Comparison of ENCODE assay signal across 9 cellular contexts in the genomic region with DNA sequence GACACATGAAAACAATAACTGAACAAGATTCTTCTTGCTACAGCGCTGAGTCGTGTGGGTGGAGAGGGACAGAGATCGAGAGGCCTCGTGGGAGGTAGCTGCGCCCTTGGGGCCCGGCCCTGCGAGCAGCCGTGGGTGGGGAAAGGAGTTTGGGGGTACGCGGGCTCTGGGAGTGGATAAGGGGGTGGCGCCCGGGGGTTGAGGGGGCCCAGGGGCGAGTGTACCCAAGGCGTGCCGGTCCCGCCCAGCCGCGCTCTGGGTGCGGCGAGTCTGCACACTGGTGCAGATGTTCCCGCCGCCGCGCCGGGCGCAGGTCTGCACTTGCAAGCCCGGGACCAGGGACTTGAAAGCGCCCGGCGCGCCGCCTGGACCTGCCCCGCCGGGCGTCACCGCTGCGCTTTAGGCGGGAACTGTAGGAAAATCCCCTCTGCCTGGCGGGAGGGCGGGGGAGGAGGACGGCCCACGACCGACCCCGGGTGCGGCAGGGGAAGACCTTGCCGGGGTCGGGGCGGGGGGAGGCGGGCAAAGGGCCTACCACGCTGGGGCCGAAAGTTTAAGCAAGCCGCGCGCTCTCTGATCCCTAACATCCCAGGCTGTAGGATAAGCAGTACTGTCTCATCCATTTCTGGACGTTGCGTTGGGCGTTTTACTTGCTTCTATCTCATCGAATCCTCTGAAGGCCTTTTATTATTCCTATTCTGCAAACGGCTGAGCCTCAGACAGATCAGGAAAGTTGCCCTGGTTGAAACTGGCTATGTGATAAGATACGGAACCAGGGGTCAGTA. TPM values are rescaled to one million over a fixed set of nuclear protein-coding genes. Genes with fewer than 3 reads are reported as not detected.
DNase-seq lines count a peak whose midpoint lies in the region; ATAC-seq, FAIRE-seq and TF ChIP-seq lines count a peak whose summit lies in the region.
"Had no signal": no experiment of that assay in that cellular context is flagged by ENCODE, and none has a peak within 500 bp of the region (broad histone marks: within the 10 kb centered on the region; RNA-seq: fewer than 3 reads in every experiment).

No MANE protein-coding gene starts in this region.

- TF ChIP-seq POLR2A in HepG2 (IDR thresholded peaks at IDR 0.05; ENCODE audit: insufficient read depth in 1 of 2, low read depth in 2 of 2, low read length in 2 of 2) = peak; percentile 57 to 63; a peak in 3 of 4 replicates

- TF ChIP-seq EP300 in HepG2 (IDR thresholded peaks at IDR 0.05; ENCODE audit: low read depth in 2 of 2, low read length in 2 of 2) (0 out of 4 replicates have a peak, but pooled peaks of 1 of the 2 experiments have one; percentile 5), HepG2 (CRISPR knock-in tag; IDR thresholded peaks at IDR 0.05; ENCODE audit: borderline replicate concordance) (no peak)

- CTCF ChIA-PET in HepG2 (lab: Yijun Ruan, JAX; ENCODE audit: low intra/inter-chr PET ratio, low total read pairs) = no interaction called here

- no peaks in the 10 kb centered on the region for H3K79me2 ChIP-seq in OCI-LY3 (ENCODE audit: low read length)
- no peaks in the 10 kb centered on the region for H3K79me2 ChIP-seq in HepG2 (ENCODE audit: insufficient read depth, low read length)

- H3K27ac ChIP-seq in OCI-LY3 (ENCODE audit: low read length) (no peak overlapping the region), HepG2 (ENCODE audit: extremely low read length, insufficient read depth, low read length) (peak overlapping the region; percentile 34)
- H3K27ac ChIP-seq: SJSA1 had no signal

- POLR2A ChIA-PET in HepG2 (lab: Yijun Ruan, JAX) = interaction anchor here (1.1 to 1.8 kb wide), 2 partner anchors 24 to 25 kb away, joined by 5 read pairs; no protein-coding TSS in a partner anchor

- DNase-seq in GM13977 (ENCODE audit: low spot score) (peak; percentile 64), HepG2 (ENCODE audit: low spot score) (peak; percentile 71), NCI-H1048 (lab: John Stamatoyannopoulos, UW) (no peak), dedifferentiated amniotic fluid mesenchymal stem cell (ENCODE audit: extremely low spot score) (no peak)
- peak; percentile 30 for DNase-seq in central memory CD4-positive, alpha-beta T cell
- peak; percentile 42 to 46 for DNase-seq in stimulated activated naive CD8-positive, alpha-beta T cell treated with anti-CD3 and anti-CD28 coated beads, Interleukin-15, amount 100 ng/mL, for 72 hours

- H3K27me3 ChIP-seq in OCI-LY3 (ENCODE audit: low read depth, low read length) (peaks cover 50% of the 10 kb centered on the region), HepG2 (ENCODE audit: control insufficient read depth in 1 of 2, insufficient read depth in 2 of 2, low read length in 2 of 2) (no peaks in the 10 kb centered on the region)
- H3K27me3 ChIP-seq: SJSA1 had no signal

- TF ChIP-seq RAD21 in HepG2 (CRISPR knock-in tag; IDR thresholded peaks at IDR 0.05) = 0 out of 2 replicates have a peak, but pooled peaks have one; percentile 7

- WGBS in HepG2 (ENCODE audit: low lambda C conversion rate) = 3% methylated on average over 16 of the region's 60 CpGs

- no peak for FAIRE-seq in HepG2 (lab: Jason Lieb, UNC)

- H3K27me3 Mint-ChIP-seq in stimulated activated naive CD8-positive, alpha-beta T cell treated with anti-CD3 and anti-CD28 coated beads, Interleukin-15, amount 100 ng/mL, for 72 hours = peaks cover 81% of the 10 kb centered on the region

- H2AFZ ChIP-seq in OCI-LY3 (ENCODE audit: low read depth, low read length) = peak overlapping the region; percentile 1; the same call in 1 of the 2 replicates
- H2AFZ ChIP-seq in HepG2 (ENCODE audit: low read length) = no peak overlapping the region

- H3K4me3 Mint-ChIP-seq in stimulated activated naive CD8-positive, alpha-beta T cell treated with anti-CD3 and anti-CD28 coated beads, Interleukin-15, amount 100 ng/mL, for 72 hours = peak overlapping the region; percentile 84 to 85

- H3K9ac ChIP-seq in OCI-LY3 (ENCODE audit: low read length) (peak overlapping the region; percentile 35; the same call in 1 of the 2 replicates), HepG2 (ENCODE audit: insufficient read depth, low read depth, low read length) (peak overlapping the region; percentile 47)

- H3K4me1 ChIP-seq in OCI-LY3 (ENCODE audit: low read length) = peaks cover 10% of the 10 kb centered on the region
- peaks cover 53% of the 10 kb centered on the region for H3K4me1 ChIP-seq in HepG2 (ENCODE audit: insufficient read depth, low read length)

- H3K27ac Mint-ChIP-seq in stimulated activated naive CD8-positive, alpha-beta T cell treated with anti-CD3 and anti-CD28 coated beads, Interleukin-15, amount 100 ng/mL, for 72 hours = peak overlapping the region in 1 of 2 donors; percentile 94

- H3K9me3 ChIP-seq in OCI-LY3 (ENCODE audit: insufficient read depth, low read length) = no peaks in the 10 kb centered on the region
- no peaks in the 10 kb centered on the region for H3K9me3 ChIP-seq in HepG2 (ENCODE audit: low read length)
- H3K9me3 ChIP-seq: SJSA1 had no signal

- peak overlapping the region; percentile 85 for H3K4me2 ChIP-seq in OCI-LY3 (ENCODE audit: low read length)
- H3K4me2 ChIP-seq in HepG2 (ENCODE audit: low read depth, low read length) = peak overlapping the region; percentile 93

- in situ Hi-C loops in GM13977 (cut with MboI; ENCODE audit: low pct_unique_long_range_greater_than_20kb, low sequenced_read_pairs, unreplicated experiment) = no loop called here
- in situ Hi-C loops in HepG2 (cut with HindIII; ENCODE audit: extremely low pct_ligation_motif_present, low pct_unique_long_range_greater_than_20kb) = loop anchor here (5.0 kb wide), 1 partner anchor 81 kb away; no protein-coding TSS in a partner anchor

- BruUV-seq in HepG2 (replicated peaks; lab: Mats Ljungman, UMichigan) = no TSS peak

- H3K9me3 Mint-ChIP-seq in stimulated activated naive CD8-positive, alpha-beta T cell treated with anti-CD3 and anti-CD28 coated beads, Interleukin-15, amount 100 ng/mL, for 72 hours = no peaks in the 10 kb centered on the region

- ATAC-seq in HepG2 (peak; percentile 75), GM21529 (IDR thresholded peaks at IDR 0.05; ENCODE audit: unreplicated experiment) (no peak)
- peak; percentile 35 for ATAC-seq in stimulated activated naive CD8-positive, alpha-beta T cell treated with anti-CD3 and anti-CD28 coated beads, Interleukin-15, amount 100 ng/mL, for 72 hours

- intact Hi-C loops in HepG2 (cut with micrococcal nuclease; ENCODE audit: unreplicated experiment) = loop anchor here (5.0 kb wide), 1 partner anchor 81 kb away; no protein-coding TSS in a partner anchor

- H4K20me1 ChIP-seq in OCI-LY3 (ENCODE audit: insufficient read depth, low read length) (no peaks in the 10 kb centered on the region), HepG2 (ENCODE audit: insufficient read depth, low read length) (0 out of 2 replicates have a peak, but pooled peaks cover 4% of the 10 kb centered on the region)

- peaks cover 39% of the 10 kb centered on the region for H3K4me1 Mint-ChIP-seq in stimulated activated naive CD8-positive, alpha-beta T cell treated with anti-CD3 and anti-CD28 coated beads, Interleukin-15, amount 100 ng/mL, for 72 hours

- H3K4me3 ChIP-seq in OCI-LY3 (ENCODE audit: low read length) (peak overlapping the region; percentile 80), HepG2 (replicated peaks in 1 of 3; ENCODE audit: insufficient read depth in 1 of 3, low read depth in 2 of 3, low read length in 3 of 3) (peak overlapping the region; percentile 52 to 75 (median 59))

- TF ChIP-seq CTCF in GM13977 (IDR thresholded peaks at IDR 0.05; ENCODE audit: extremely low read depth, insufficient read depth, missing control alignments) (no peak), OCI-LY3 (IDR thresholded peaks at IDR 0.05; ENCODE audit: low read depth, low read length) (no peak), HepG2 (CRISPR knock-in tag; IDR thresholded peaks at IDR 0.05) (0 out of 2 replicates have a peak, but pooled peaks have one; percentile 12)

- H3K36me3 ChIP-seq in OCI-LY3 (replicated peaks; ENCODE audit: low read depth, low read length) = no peaks in the 10 kb centered on the region
- H3K36me3 ChIP-seq in HepG2 (replicated peaks in 1 of 2; ENCODE audit: control insufficient read depth in 1 of 2, insufficient read depth in 2 of 2, low read length in 2 of 2) = no peaks in the 10 kb centered on the region

RNA-seq across cellular contexts. Expression of a gene that starts 1.4 kb away (rescaled TPM):
- 10.2 and 13.8 TPM in 2 replicates for total RNA-seq in HepG2 (2016; rRNA removed; fragmentation: Illumina TruSeq; extraction: Trizol)
- 1.6 and 2.8 TPM in 2 replicates for total RNA-seq in HepG2 (2016; cell fraction: cytosol; rRNA removed; fragmentation: Illumina TruSeq; extraction: Trizol; ENCODE audit: low read depth)
- total RNA-seq in HepG2 (2016; cell fraction: insoluble cytoplasmic fraction; rRNA removed; fragmentation: Illumina TruSeq; extraction: Trizol) = 8.1 and 13.9 TPM in 2 replicates
- total RNA-seq in HepG2 (2016; cell fraction: membrane; rRNA removed; fragmentation: Illumina TruSeq; extraction: Trizol) = 6.5 and 7.3 TPM in 2 replicates
- total RNA-seq in HepG2 (2016; cell fraction: nucleus; rRNA removed; fragmentation: Illumina TruSeq; extraction: Trizol) = 10.2 and 12.6 TPM in 2 replicates
- 8.9 and 9.8 TPM in 2 replicates for polyA plus RNA-seq in HepG2 (2011; rRNA removed)
- 8.5 and 10.8 TPM in 2 replicates for polyA plus RNA-seq in HepG2 (2011; cell fraction: cytosol; rRNA removed)
- polyA plus RNA-seq in HepG2 (2011; cell fraction: nucleus; rRNA removed) = 5.2 and 6.3 TPM in 2 replicates
- 5.6 and 7.9 TPM in 2 replicates for polyA plus RNA-seq in HepG2 (2012)
- 1.5 TPM in 2 replicates for polyA plus RNA-seq in HepG2 (2016; cell fraction: cytosol; fragmentation: Illumina TruSeq; extraction: Trizol; ENCODE audit: low read depth)
- polyA plus RNA-seq in HepG2 (2016; cell fraction: insoluble cytoplasmic fraction; fragmentation: Illumina TruSeq; extraction: Trizol; ENCODE audit: low read depth) = 9.5 and 11.0 TPM in 2 replicates
- polyA plus RNA-seq in HepG2 (2016; cell fraction: membrane; fragmentation: Illumina TruSeq; extraction: Trizol; ENCODE audit: low read depth) = 4.1 and 5.6 TPM in 2 replicates
- polyA plus RNA-seq in HepG2 (2016; cell fraction: nucleus; fragmentation: Illumina TruSeq; extraction: Trizol; ENCODE audit: insufficient read depth, low read depth) = 20.4 and 21.5 TPM in 2 replicates
- polyA minus RNA-seq in HepG2 (2011; rRNA and poly(A)+ RNA removed; ENCODE audit: low replicate concordance) = 1.5 and 13.8 TPM in 2 replicates
- 5.3 and 6.3 TPM in 2 replicates for polyA minus RNA-seq in HepG2 (2011; cell fraction: cytosol; rRNA and poly(A)+ RNA removed)
- polyA minus RNA-seq in HepG2 (2011; cell fraction: nucleus; rRNA and poly(A)+ RNA removed) = 1.8 and 2.7 TPM in 2 replicates

RNA-seq across cellular contexts. Expression of a gene that starts 9.8 kb away (rescaled TPM):
- total RNA-seq in HepG2 (2016; rRNA removed; fragmentation: Illumina TruSeq; extraction: Trizol) = not detected in 2 replicates
- total RNA-seq in HepG2 (2016; cell fraction: cytosol; rRNA removed; fragmentation: Illumina TruSeq; extraction: Trizol; ENCODE audit: low read depth) = not detected in 2 replicates
- 0.19 TPM in 1 of 2 replicates, not detected in the other for total RNA-seq in HepG2 (2016; cell fraction: insoluble cytoplasmic fraction; rRNA removed; fragmentation: Illumina TruSeq; extraction: Trizol)
- not detected in 2 replicates for total RNA-seq in HepG2 (2016; cell fraction: membrane; rRNA removed; fragmentation: Illumina TruSeq; extraction: Trizol)
- not detected in 2 replicates for total RNA-seq in HepG2 (2016; cell fraction: nucleus; rRNA removed; fragmentation: Illumina TruSeq; extraction: Trizol)
- polyA plus RNA-seq in HepG2 (2011; rRNA removed) = not detected in 2 replicates
- not detected in 2 replicates for polyA plus RNA-seq in HepG2 (2011; cell fraction: cytosol; rRNA removed)
- polyA plus RNA-seq in HepG2 (2011; cell fraction: nucleus; rRNA removed) = not detected in 2 replicates
- not detected in 2 replicates for polyA plus RNA-seq in HepG2 (2012)
- polyA plus RNA-seq in HepG2 (2016; cell fraction: cytosol; fragmentation: Illumina TruSeq; extraction: Trizol; ENCODE audit: low read depth) = 0.25 TPM in 1 of 2 replicates, not detected in the other
- polyA plus RNA-seq in HepG2 (2016; cell fraction: insoluble cytoplasmic fraction; fragmentation: Illumina TruSeq; extraction: Trizol; ENCODE audit: low read depth) = not detected in 2 replicates
- not detected in 2 replicates for polyA plus RNA-seq in HepG2 (2016; cell fraction: membrane; fragmentation: Illumina TruSeq; extraction: Trizol; ENCODE audit: low read depth)
- polyA plus RNA-seq in HepG2 (2016; cell fraction: nucleus; fragmentation: Illumina TruSeq; extraction: Trizol; ENCODE audit: insufficient read depth, low read depth) = not detected in 2 replicates
- polyA minus RNA-seq in HepG2 (2011; rRNA and poly(A)+ RNA removed; ENCODE audit: low replicate concordance) = not detected in 2 replicates
- polyA minus RNA-seq in HepG2 (2011; cell fraction: cytosol; rRNA and poly(A)+ RNA removed) = not detected in 2 replicates
- not detected in 2 replicates for polyA minus RNA-seq in HepG2 (2011; cell fraction: nucleus; rRNA and poly(A)+ RNA removed)
- total RNA-seq: SJSA1 had no signal

Comparison
In these comparisons a context has a peak if more than half of its experiments do, and no peak if none do; other contexts are left out.
1. DNase-seq: peak in GM13977 (single experiment), central memory CD4-positive, alpha-beta T cell (single experiment), HepG2 (single experiment) and stimulated activated naive CD8-positive, alpha-beta T cell treated with anti-CD3 and anti-CD28 coated beads, Interleukin-15, amount 100 ng/mL, for 72 hours (2 of 2); none in NCI-H1048 (single experiment) and dedifferentiated amniotic fluid mesenchymal stem cell (single experiment).